Comparison of ENCODE assay signal across 8 cellular contexts in genomic region chr22:27331526-27332281, GRCh38.
DNase-seq lines count a peak whose midpoint lies in the region; ATAC-seq, FAIRE-seq and TF ChIP-seq lines count a peak whose summit lies in the region.

No MANE protein-coding gene starts in this region.

- H3K27me3 ChIP-seq in AG04450 (ENCODE audit: control insufficient read depth, insufficient read depth, low read length) (peaks cover 45% of the 10 kb centered on the region), small intestine (ENCODE audit: control insufficient read depth in 2 of 2, insufficient read depth in 2 of 2, low read length in 2 of 2) (no peaks in the 10 kb centered on the region)

- POLR2A ChIA-PET in AG04450 (lab: Yijun Ruan, JAX), result no interaction called here

- DNase-seq in AG04450 (ENCODE audit: low read depth, low spot score) (no peak), HTR-8/SVneo (ENCODE audit: insufficient read length, low spot score) (peak; percentile 35), chondrocyte (ENCODE audit: low spot score) (no peak), lung microvascular endothelial cell (ENCODE audit: low read depth in 2 of 2) (peak; percentile 22 to 43), small intestine (no peak), NCI-H1048 (lab: John Stamatoyannopoulos, UW) (no peak)
- DNase-seq in activated CD4-positive, alpha-beta T cell treated with anti-CD3 and anti-CD28 coated beads, Interleukin-2, amount 50 U/mL, for 4 hours, result no peak

- 22 to 25% (median 24%) methylated on average over 15 to 16 of the region's 16 CpGs for WGBS in small intestine, 3 donors

- H3K4me1 Mint-ChIP-seq in chondrocyte (ENCODE audit: low read depth), result peaks cover 28% of the 10 kb centered on the region

- no peaks in the 10 kb centered on the region for H3K27me3 Mint-ChIP-seq in chondrocyte (ENCODE audit: low read depth)

- peak overlapping the region; percentile 30 for H3K27ac Mint-ChIP-seq in chondrocyte (ENCODE audit: unreplicated experiment)

- peak; percentile 54 for TF ChIP-seq CTCF in AG04450 (IDR thresholded peaks at IDR 0.05; ENCODE audit: low read depth, low read length)
- TF ChIP-seq CTCF in chondrocyte (IDR thresholded peaks at IDR 0.05), result peak; percentile 73

- CTCF ChIA-PET in AG04450 (lab: Charles Lee), result interaction anchor here (0.6 to 1.5 kb wide), 3 partner anchors 41 to 674 kb away, joined by 3 to 5 read pairs (median 4); no protein-coding TSS in a partner anchor

- peaks cover 6% of the 10 kb centered on the region for H3K9me3 Mint-ChIP-seq in chondrocyte (ENCODE audit: low read depth)

- no peak for ATAC-seq in HG02588 (IDR thresholded peaks at IDR 0.05; ENCODE audit: unreplicated experiment)

- H3K4me3 Mint-ChIP-seq in chondrocyte (ENCODE audit: unreplicated experiment), result no peak overlapping the region

- H3K9me3 ChIP-seq in AG04450 (ENCODE audit: control insufficient read depth, insufficient read depth, low read length), result peaks cover 4% of the 10 kb centered on the region; the same call in 1 of the 2 replicates
- H3K9me3 ChIP-seq in small intestine (ENCODE audit: control insufficient read depth, low read depth), result no peaks in the 10 kb centered on the region

- H3K27ac ChIP-seq in AG04450 (ENCODE audit: low read depth, low read length) (no peak overlapping the region), small intestine (ENCODE audit: low read depth in 1 of 2, low read length in 1 of 2) (no peak overlapping the region)

- H3K36me3 Mint-ChIP-seq in chondrocyte (ENCODE audit: low read depth), result no peaks in the 10 kb centered on the region

- no peak overlapping the region for H3K4me3 ChIP-seq in AG04450 (ENCODE audit: low read depth, low read length)
- H3K4me3 ChIP-seq in small intestine (ENCODE audit: low read depth in 1 of 2, low read length in 2 of 2), result no peak overlapping the region

- H3K4me1 ChIP-seq in small intestine (ENCODE audit: control insufficient read depth in 2 of 2, insufficient read depth in 1 of 2, low read depth in 1 of 2, low read length in 1 of 2), result no peaks in the 10 kb centered on the region

- FAIRE-seq in HTR-8/SVneo (lab: Jason Lieb, UNC), result no peak
- FAIRE-seq in small intestine (lab: Jason Lieb, UNC), result no peak

- no peaks in the 10 kb centered on the region for H3K36me3 ChIP-seq in small intestine (ENCODE audit: control insufficient read depth in 2 of 2, insufficient read depth in 2 of 2, low read length in 2 of 2)

Comparison
In these comparisons a context has a peak if more than half of its experiments do, and no peak if none do; other contexts are left out.
1. DNase-seq: peak in HTR-8/SVneo (single experiment) and lung microvascular endothelial cell (2 of 2); none in AG04450 (single experiment), chondrocyte (single experiment), small intestine (single experiment), NCI-H1048 (single experiment) and activated CD4-positive, alpha-beta T cell treated with anti-CD3 and anti-CD28 coated beads, Interleukin-2, amount 50 U/mL, for 4 hours (0 of 2).